ENCODE assay signal across 1 cellular context in genomic region chr17:28996554-28997096, GRCh38.
A peak's percentile ranks its signal among the peaks of the same experiment; 100 is the strongest.
TF ChIP-seq lines count a peak whose summit lies in the region.

No MANE protein-coding gene starts in this region.

TF ChIP-seq in HepG2, 621 proteins besides CTCF, POLR2A, EP300 and RAD21 (continued from another document and continues in another):
- TF ChIP-seq ARID3A (IDR thresholded peaks at IDR 0.05; ENCODE audit: low read depth, low read length) (no peak), ZNF616 (CRISPR knock-in tag; IDR thresholded peaks at IDR 0.05; ENCODE audit: low read depth) (no peak), CHD4 (IDR thresholded peaks at IDR 0.05; ENCODE audit: borderline replicate concordance, low read length) (no peak), ZNF446 (CRISPR knock-in tag; IDR thresholded peaks at IDR 0.05) (no peak), TEF (CRISPR knock-in tag; IDR thresholded peaks at IDR 0.05) (no peak), ZNF414 (CRISPR knock-in tag; IDR thresholded peaks at IDR 0.05) (peak; percentile 54; the same call in 1 of the 2 replicates), ZMYM2 (CRISPR knock-in tag; IDR thresholded peaks at IDR 0.05) (peak; percentile 92), SIX1 (CRISPR knock-in tag; IDR thresholded peaks at IDR 0.05; ENCODE audit: borderline replicate concordance) (peak; percentile 97), SP5 (CRISPR knock-in tag; IDR thresholded peaks at IDR 0.05; ENCODE audit: borderline replicate concordance, low read depth) (no peak), TFE3 (CRISPR knock-in tag; IDR thresholded peaks at IDR 0.05) (no peak), ZNF234 (CRISPR knock-in tag; conservative IDR thresholded peaks at IDR 0.05) (no peak), ASH2L (IDR thresholded peaks at IDR 0.05; ENCODE audit: insufficient read length, low read depth, low read length) (peak; percentile 20), XBP1 (CRISPR knock-in tag; IDR thresholded peaks at IDR 0.05) (no peak), RORA (CRISPR knock-in tag; IDR thresholded peaks at IDR 0.05) (no peak), MEIS2 (CRISPR knock-in tag; IDR thresholded peaks at IDR 0.05) (no peak; the same call in 1 of the 2 replicates), ZNF362 (CRISPR knock-in tag; IDR thresholded peaks at IDR 0.05; ENCODE audit: borderline replicate concordance) (0 out of 2 replicates have a peak, but pooled peaks have one; percentile 20), TRIM22 (IDR thresholded peaks at IDR 0.05) (no peak), GATA4 (IDR thresholded peaks at IDR 0.05; ENCODE audit: borderline replicate concordance, low read depth) (no peak), HOMEZ (CRISPR knock-in tag; IDR thresholded peaks at IDR 0.05; ENCODE audit: low read depth) (no peak), THAP8 (CRISPR knock-in tag; IDR thresholded peaks at IDR 0.05; ENCODE audit: borderline replicate concordance) (no peak), CREB1 (IDR thresholded peaks at IDR 0.05) (no peak), CREB1 (CRISPR knock-in tag; IDR thresholded peaks at IDR 0.05) (no peak), PRDM4 (CRISPR knock-in tag; IDR thresholded peaks at IDR 0.05; ENCODE audit: borderline replicate concordance) (no peak), FOSL1 (CRISPR knock-in tag; IDR thresholded peaks at IDR 0.05; ENCODE audit: borderline replicate concordance) (no peak), ZNF746 (CRISPR knock-in tag; IDR thresholded peaks at IDR 0.05) (no peak; the same call in 1 of the 2 replicates), NFATC3 (CRISPR knock-in tag; IDR thresholded peaks at IDR 0.05) (no peak), YEATS4 (CRISPR knock-in tag; IDR thresholded peaks at IDR 0.05; ENCODE audit: borderline replicate concordance) (peak; percentile 36; the same call in 1 of the 2 replicates), CBX5 (CRISPR knock-in tag; IDR thresholded peaks at IDR 0.05; ENCODE audit: borderline replicate concordance) (no peak), HIC2 (CRISPR knock-in tag; IDR thresholded peaks at IDR 0.05; ENCODE audit: low read depth) (peak; percentile 16; the same call in 1 of the 2 replicates), FOXA1 (IDR thresholded peaks at IDR 0.05) (no peak), FOXA1 (CRISPR knock-in tag; IDR thresholded peaks at IDR 0.05) (no peak), ZNF839 (CRISPR knock-in tag; IDR thresholded peaks at IDR 0.05; ENCODE audit: borderline replicate concordance) (no peak), ZNF704 (CRISPR knock-in tag; IDR thresholded peaks at IDR 0.05; ENCODE audit: borderline replicate concordance) (no peak), ZFP62 (CRISPR knock-in tag; IDR thresholded peaks at IDR 0.05) (no peak), ZBTB44 (CRISPR knock-in tag; IDR thresholded peaks at IDR 0.05) (no peak), POGK (CRISPR knock-in tag; conservative IDR thresholded peaks at IDR 0.05) (no peak), HINFP (CRISPR knock-in tag; IDR thresholded peaks at IDR 0.05; ENCODE audit: low read depth) (peak; percentile 54; the same call in 1 of the 2 replicates), ISL2 (CRISPR knock-in tag; IDR thresholded peaks at IDR 0.05) (no peak)
